ENCODE assay signal across 23 cellular contexts in the genomic region with DNA sequence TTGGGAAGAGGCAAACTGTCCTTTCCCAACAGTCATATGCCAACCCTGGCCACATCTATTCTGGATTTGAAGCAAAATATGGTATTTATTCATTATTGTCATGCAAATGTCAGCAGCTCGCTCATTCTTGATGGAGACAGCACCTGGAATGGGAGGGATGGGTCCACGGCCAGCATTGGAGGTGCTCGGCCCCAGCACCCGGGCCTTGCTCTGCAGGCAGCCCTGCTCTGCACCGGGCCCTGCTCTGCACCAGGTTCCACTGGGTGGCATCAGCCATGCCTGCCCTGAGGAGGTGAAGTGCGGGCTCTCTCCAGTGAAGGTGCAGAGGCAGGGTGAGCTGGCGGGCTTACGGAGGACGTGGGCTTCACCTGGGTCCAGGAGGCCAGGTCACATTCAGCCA. TPM values are rescaled to one million over a fixed set of nuclear protein-coding genes. Genes with fewer than 3 reads are reported as not detected.
A peak's percentile ranks its signal among the peaks of the same experiment; 100 is the strongest.
DNase-seq lines count a peak whose midpoint lies in the region; ATAC-seq and TF ChIP-seq lines count a peak whose summit lies in the region.
"Had no signal": no experiment of that assay in that cellular context is flagged by ENCODE, and none has a peak within 500 bp of the region (broad histone marks: within the 10 kb centered on the region; RNA-seq: fewer than 3 reads in every experiment).

No MANE protein-coding gene starts in this region.

- CTCF ChIA-PET in CD8-positive, alpha-beta T cell (lab: Charles Lee) = interaction anchor here (1.0 to 1.3 kb wide), 3 partner anchors 11 to 51 kb away, joined by 3 to 5 read pairs (median 3); no protein-coding TSS in a partner anchor

- H3K79me2 ChIP-seq in neural progenitor cell (ENCODE audit: low read depth) = peaks cover 40% of the 10 kb centered on the region

- no peak overlapping the region for H3K9ac ChIP-seq in endodermal cell (ENCODE audit: extremely low read depth, low read length, poor library complexity, severe bottlenecking)
- H3K9ac ChIP-seq in neural progenitor cell = no peak overlapping the region
- H3K9ac ChIP-seq: GM23248 had no signal

- peaks cover 66% of the 10 kb centered on the region for H3K4me1 ChIP-seq in CD8-positive, alpha-beta T cell (ENCODE audit: insufficient read depth, low read length)
- H3K4me1 ChIP-seq in endodermal cell (ENCODE audit: control insufficient read depth, insufficient read depth, low read length) (peaks cover 8% of the 10 kb centered on the region), neural progenitor cell (peaks cover 49% of the 10 kb centered on the region)
- H3K4me1 ChIP-seq: prostate gland had no signal

- H3F3A ChIP-seq in neural progenitor cell (ENCODE audit: low read depth) = peaks cover 20% of the 10 kb centered on the region

- POLR2A ChIA-PET in CD8-positive, alpha-beta T cell (lab: Charles Lee) = interaction anchor here (1.7 kb wide), 1 partner anchor 60 kb away, joined by 5 read pairs; the partner anchor contains the start of gene C11orf24

- no peak overlapping the region for H3K27ac ChIP-seq in CD8-positive, alpha-beta T cell (ENCODE audit: low read depth, low read length)
- H3K27ac ChIP-seq in endodermal cell (ENCODE audit: low read depth, low read length) (no peak overlapping the region), neural progenitor cell (no peak overlapping the region)
- H3K27ac ChIP-seq: GM23248, prostate gland, SK-N-MC, WERI-Rb-1 had no signal

- intact Hi-C loops in activated CD4-positive, alpha-beta T cell treated with anti-CD3 and anti-CD28 coated beads, Interleukin-2, amount 10 ng/mL, durations not matched to agents 24 days and 14 days (cut with micrococcal nuclease) = no loop called here
- intact Hi-C loops in CD8-positive, alpha-beta T cell (cut with DNase I, micrococcal nuclease) = no loop called here

- H3K9me3 Mint-ChIP-seq in activated CD4-positive, alpha-beta T cell treated with anti-CD3 and anti-CD28 coated beads, Interleukin-2, amount 10 ng/mL, durations not matched to agents 24 days and 14 days = no peaks in the 10 kb centered on the region
- no peaks in the 10 kb centered on the region for H3K9me3 Mint-ChIP-seq in CD8-positive, alpha-beta T cell
- H3K9me3 Mint-ChIP-seq in endodermal cell = no peaks in the 10 kb centered on the region
- H3K9me3 Mint-ChIP-seq in neural progenitor cell = no peaks in the 10 kb centered on the region
- H3K9me3 Mint-ChIP-seq: CD8-positive, alpha-beta memory T cell; neural crest cell had no signal

- peak overlapping the region; percentile 15 for H3K4me3 Mint-ChIP-seq in activated CD4-positive, alpha-beta T cell treated with anti-CD3 and anti-CD28 coated beads, Interleukin-2, amount 10 ng/mL, durations not matched to agents 24 days and 14 days
- H3K4me3 Mint-ChIP-seq in CD8-positive, alpha-beta T cell = no peak overlapping the region
- H3K4me3 Mint-ChIP-seq in endodermal cell = no peak overlapping the region
- H3K4me3 Mint-ChIP-seq in neural progenitor cell = no peak overlapping the region
- H3K4me3 Mint-ChIP-seq: neural crest cell had no signal

- peak overlapping the region; percentile 60 for H3K4me2 ChIP-seq in neural progenitor cell

- no peak for DNase-seq in activated CD4-positive, alpha-beta T cell treated with anti-CD3 and anti-CD28 coated beads, Interleukin-2, amount 10 ng/mL, durations not matched to agents 24 days and 14 days
- DNase-seq in activated CD4-positive, alpha-beta T cell treated with anti-CD3 and anti-CD28 coated beads for 48 hours = no peak
- no peak for DNase-seq in CD8-positive, alpha-beta T cell
- DNase-seq in endodermal cell (no peak), neural progenitor cell (ENCODE audit: low spot score) (no peak), omental fat pad (ENCODE audit: low spot score) (no peak)
- DNase-seq in stimulated activated CD4-positive, alpha-beta T cell treated with anti-CD3 and anti-CD28 coated beads, Interleukin-4, amount 100 ng/mL, for 1 hour = no peak
- no peak for DNase-seq in stimulated activated naive CD4-positive, alpha-beta T cell (lab: John Stamatoyannopoulos, UW)
- DNase-seq: activated CD4-positive, alpha-beta T cell treated with anti-CD3 and anti-CD28 coated beads, Interleukin-2, amount 50 U/mL, for 4 hours; activated CD8-positive, alpha-beta memory T cell treated with anti-CD3 and anti-CD28 coated beads, Interleukin-2, amount 50 U/mL, for 4 hours; CD8-positive, alpha-beta memory T cell; cerebellar nuclear complex; GM23248; islet precursor cell; NCI-H1436; NCI-H2107; NCI-H446 treated with DMSO at 0.1 percent for 48 hours; T-helper 9 cell; WERI-Rb-1 had no signal

- H2AFZ ChIP-seq in neural progenitor cell (replicated peaks) = no peak overlapping the region
- H2AFZ ChIP-seq: GM23248 had no signal

- peaks cover 62% of the 10 kb centered on the region for H3K4me1 Mint-ChIP-seq in activated CD4-positive, alpha-beta T cell treated with anti-CD3 and anti-CD28 coated beads, Interleukin-2, amount 10 ng/mL, durations not matched to agents 24 days and 14 days
- H3K4me1 Mint-ChIP-seq in CD8-positive, alpha-beta T cell (ENCODE audit: low read depth) = peaks cover 68% of the 10 kb centered on the region
- H3K4me1 Mint-ChIP-seq in endodermal cell (peaks cover 41% of the 10 kb centered on the region), neural progenitor cell (peaks cover 48% of the 10 kb centered on the region)

- peak overlapping the region; percentile 48 for H3K27ac Mint-ChIP-seq in activated CD4-positive, alpha-beta T cell treated with anti-CD3 and anti-CD28 coated beads, Interleukin-2, amount 10 ng/mL, durations not matched to agents 24 days and 14 days
- peak overlapping the region; percentile 3 for H3K27ac Mint-ChIP-seq in CD8-positive, alpha-beta T cell
- H3K27ac Mint-ChIP-seq in endodermal cell (peak overlapping the region; percentile 57), neural progenitor cell (no peak overlapping the region)

- WGBS in endodermal cell (ENCODE audit: insufficient coverage in 1 of 2, insufficient read length in 1 of 2), 2 experiments = 93% methylated on average over 9 of the region's 9 CpGs; no CpG with 5 or more reads in 1 of the 2 experiments

- no peaks in the 10 kb centered on the region for H3K9me3 ChIP-seq in CD8-positive, alpha-beta T cell (ENCODE audit: low read length)
- no peaks in the 10 kb centered on the region for H3K9me3 ChIP-seq in endodermal cell (ENCODE audit: control insufficient read depth, low read length)
- no peaks in the 10 kb centered on the region for H3K9me3 ChIP-seq in neural progenitor cell (ENCODE audit: low read depth)
- H3K9me3 ChIP-seq: body of pancreas, prostate gland had no signal

- H3K27me3 Mint-ChIP-seq in activated CD4-positive, alpha-beta T cell treated with anti-CD3 and anti-CD28 coated beads, Interleukin-2, amount 10 ng/mL, durations not matched to agents 24 days and 14 days = no peaks in the 10 kb centered on the region
- no peaks in the 10 kb centered on the region for H3K27me3 Mint-ChIP-seq in CD8-positive, alpha-beta T cell (ENCODE audit: low read depth)
- no peaks in the 10 kb centered on the region for H3K27me3 Mint-ChIP-seq in endodermal cell (ENCODE audit: insufficient read depth)
- H3K27me3 Mint-ChIP-seq in neural progenitor cell (ENCODE audit: insufficient read depth, low read depth) = peaks cover 2% of the 10 kb centered on the region

- peaks cover 8% of the 10 kb centered on the region for H4K20me1 ChIP-seq in neural progenitor cell (ENCODE audit: low read depth)

- H3K27me3 ChIP-seq in CD8-positive, alpha-beta T cell (ENCODE audit: insufficient read depth, low read length) = no peaks in the 10 kb centered on the region
- H3K27me3 ChIP-seq in endodermal cell (ENCODE audit: control insufficient read depth, insufficient read depth, low read length, poor library complexity, severe bottlenecking) (no peaks in the 10 kb centered on the region), neural progenitor cell (no peaks in the 10 kb centered on the region)
- H3K27me3 ChIP-seq: body of pancreas had no signal

- no peak for ATAC-seq in CD8-positive, alpha-beta T cell
- ATAC-seq in omental fat pad (ENCODE audit: low FRiP score) = no peak
- ATAC-seq: body of pancreas had no signal

- no peak for TF ChIP-seq CTCF in CD8-positive, alpha-beta T cell (IDR thresholded peaks at IDR 0.05)
- TF ChIP-seq CTCF in endodermal cell (conservative IDR thresholded peaks at IDR 0.05) (no peak), neural progenitor cell (IDR thresholded peaks at IDR 0.05) (no peak), omental fat pad (IDR thresholded peaks at IDR 0.05) (no peak)

- peaks cover 2% of the 10 kb centered on the region for H3K36me3 Mint-ChIP-seq in activated CD4-positive, alpha-beta T cell treated with anti-CD3 and anti-CD28 coated beads, Interleukin-2, amount 10 ng/mL, durations not matched to agents 24 days and 14 days (ENCODE audit: low read depth)
- no peaks in the 10 kb centered on the region for H3K36me3 Mint-ChIP-seq in CD8-positive, alpha-beta T cell
- H3K36me3 Mint-ChIP-seq in endodermal cell (ENCODE audit: low read depth) (peaks cover 5% of the 10 kb centered on the region), neural progenitor cell (peaks cover 4% of the 10 kb centered on the region)
- H3K36me3 Mint-ChIP-seq: CD8-positive, alpha-beta memory T cell had no signal

- H3K4me3 ChIP-seq in CD8-positive, alpha-beta T cell (ENCODE audit: low read depth, low read length) = no peak overlapping the region
- H3K4me3 ChIP-seq in endodermal cell (ENCODE audit: low read length) (no peak overlapping the region), neural progenitor cell (no peak overlapping the region)
- H3K4me3 ChIP-seq: body of pancreas, GM23248, prostate gland, SK-N-MC had no signal

- no peaks in the 10 kb centered on the region for H3K36me3 ChIP-seq in CD8-positive, alpha-beta T cell (ENCODE audit: insufficient read depth, low read length)
- H3K36me3 ChIP-seq in endodermal cell (ENCODE audit: control insufficient read depth, insufficient read depth, low read length) (no peaks in the 10 kb centered on the region), neural progenitor cell (no peaks in the 10 kb centered on the region)
- H3K36me3 ChIP-seq: prostate gland, WERI-Rb-1 had no signal

RNA-seq across cellular contexts. Expression of gene LRP5, which starts 19.8 kb away (rescaled TPM):
- total RNA-seq in activated CD4-positive, alpha-beta T cell treated with anti-CD3 and anti-CD28 coated beads, Interleukin-2, amount 10 ng/mL, durations not matched to agents 24 days and 14 days = 23.8 and 33.8 TPM in 2 replicates
- 1 to 10 TPM; 1.1 to 1.5 TPM for total RNA-seq in CD8-positive, alpha-beta T cell
- total RNA-seq in endodermal cell (10 to 100 TPM; 58.2 to 64.1 TPM), neural progenitor cell (ENCODE audit: low replicate concordance) (7.3 and 24.0 TPM in 2 replicates), omental fat pad (10 to 100 TPM; 18.0 to 44.5 (median 34.6) TPM)
- polyA plus RNA-seq in endodermal cell (2013, experiment 1 of 2) = 37.4 TPM
- polyA plus RNA-seq in endodermal cell (2013, experiment 2 of 2) = 35.9 TPM
